8 cellular contexts compared by ENCODE assay signal in genomic region chr17:83199500-83200201, GRCh38.
DNase-seq lines count a peak whose midpoint lies in the region; ATAC-seq and TF ChIP-seq lines count a peak whose summit lies in the region.

No MANE protein-coding gene starts in this region.

- H3K4me3 Mint-ChIP-seq in immature natural killer cell = peak overlapping the region; percentile 85 to 97 (median 89)

- DNase-seq in NAMALWA (ENCODE audit: low spot score) (peak; percentile 56), immature natural killer cell (peak; percentile 79 to 85 (median 84)), superior temporal gyrus (ENCODE audit: extremely low spot score) (no peak), foreskin keratinocyte (no peak)
- DNase-seq in activated CD8-positive, alpha-beta memory T cell treated with anti-CD3 and anti-CD28 coated beads, Interleukin-2, amount 50 U/mL, for 24 hours (ENCODE audit: extremely low read depth) = peak; percentile 25
- DNase-seq in stimulated activated CD8-positive, alpha-beta memory T cell treated with anti-CD3 and anti-CD28 coated beads, Interleukin-12 subunit alpha, Interleukin-12 subunit beta, amount 100 ng/mL, for 4 hours (ENCODE audit: low read depth) = peak; percentile 43

- H3K9me3 Mint-ChIP-seq in immature natural killer cell = no peaks in the 10 kb centered on the region

- H3K36me3 Mint-ChIP-seq in immature natural killer cell = no peaks in the 10 kb centered on the region

- peak overlapping the region; percentile 97 to 100 (median 99) for H3K27ac Mint-ChIP-seq in immature natural killer cell

- ATAC-seq in GM21367 (IDR thresholded peaks at IDR 0.05; ENCODE audit: unreplicated experiment) (no peak), foreskin keratinocyte (no peak), HG03469 (IDR thresholded peaks at IDR 0.05; ENCODE audit: unreplicated experiment) (no peak)

- H3K27ac ChIP-seq in foreskin keratinocyte = no peak overlapping the region

- no peak for TF ChIP-seq CTCF in foreskin keratinocyte (conservative IDR thresholded peaks at IDR 0.05)

- H3K27me3 ChIP-seq in foreskin keratinocyte = no peaks in the 10 kb centered on the region

- H3K4me1 ChIP-seq in foreskin keratinocyte = no peaks in the 10 kb centered on the region

- H3K27me3 Mint-ChIP-seq in immature natural killer cell (ENCODE audit: low read depth in 3 of 3) = peaks cover 16 to 26% (median 23%) of the 10 kb centered on the region in 3 donors

- H3K4me1 Mint-ChIP-seq in immature natural killer cell = peaks cover 72% of the 10 kb centered on the region in 2 donors

Comparison
In these comparisons a context has a peak if more than half of its experiments do, and no peak if none do; other contexts are left out.
1. DNase-seq: peak in NAMALWA (single experiment), activated CD8-positive, alpha-beta memory T cell treated with anti-CD3 and anti-CD28 coated beads, Interleukin-2, amount 50 U/mL, for 24 hours (single experiment), immature natural killer cell (3 of 3) and stimulated activated CD8-positive, alpha-beta memory T cell treated with anti-CD3 and anti-CD28 coated beads, Interleukin-12 subunit alpha, Interleukin-12 subunit beta, amount 100 ng/mL, for 4 hours (single experiment); none in superior temporal gyrus (single experiment) and foreskin keratinocyte (0 of 2).